Comparison of ENCODE assay signal across 10 cellular contexts in the genomic region with DNA sequence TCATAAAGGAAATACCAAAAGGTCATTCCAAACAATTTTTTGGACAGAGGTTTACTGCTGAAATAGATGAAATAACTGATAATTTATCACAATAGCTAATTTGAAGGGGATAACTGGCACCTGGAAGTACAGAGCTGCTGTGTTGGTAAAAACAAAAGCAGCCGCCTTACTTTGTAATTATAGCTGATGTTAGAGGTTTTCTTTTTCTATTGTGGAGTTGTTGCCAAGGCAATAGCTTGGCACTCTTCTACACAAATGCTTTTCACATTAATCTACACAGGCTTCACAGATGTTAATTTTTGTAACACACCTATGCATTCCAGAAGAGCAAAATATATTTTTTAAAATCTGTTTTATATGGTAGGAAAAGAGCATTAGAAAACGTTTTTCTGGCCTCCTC.
"Had no signal": no experiment of that assay in that cellular context is flagged by ENCODE, and none has a peak within 500 bp of the region (broad histone marks: within the 10 kb centered on the region; RNA-seq: fewer than 3 reads in every experiment).

No MANE protein-coding gene starts in this region.

- DNase-seq: activated CD4-positive, alpha-beta T cell treated with anti-CD3 and anti-CD28 coated beads, Interleukin-2, amount 10 ng/mL, durations not matched to agents 7 days and 5 days; activated CD4-positive, CD25-positive, alpha-beta regulatory T cell; activated naive CD4-positive, alpha-beta T cell treated with anti-CD3 and anti-CD28 coated beads, Interleukin-2, amount 50 U/mL, for 16 hours; body of pancreas; endodermal cell; glutamatergic neuron; right lobe of liver; T-helper 17 cell; transverse colon had no signal

- H3K4me1 ChIP-seq: right lobe of liver had no signal

- H3K27me3 ChIP-seq: body of pancreas, right lobe of liver, transverse colon had no signal

- H3K4me3 ChIP-seq: body of pancreas, right lobe of liver, transverse colon had no signal

- H3K36me3 ChIP-seq: right lobe of liver, transverse colon had no signal

- H3K9me3 ChIP-seq: body of pancreas, right lobe of liver, transverse colon had no signal

- H3K27ac ChIP-seq: body of pancreas, right lobe of liver, transverse colon had no signal

- ATAC-seq: body of pancreas; right lobe of liver; stimulated activated memory B cell treated with anti-CD40 and anti-IgM and Interleukin-4, amounts not matched to agents 10 μg/mL and 1 μg/mL and 100 μg/mL, for 72 hours; T-helper 17 cell had no signal
